In genomic region chr5:150358261-150359095, GRCh38 we compare ENCODE assay signal across 8 cellular contexts.
DNase-seq lines count a peak whose midpoint lies in the region; ATAC-seq and TF ChIP-seq lines count a peak whose summit lies in the region.

No MANE protein-coding gene starts in this region.

- peaks cover 48% of the 10 kb centered on the region for H3K4me1 Mint-ChIP-seq in stimulated activated naive CD8-positive, alpha-beta T cell treated with anti-CD3 and anti-CD28 coated beads, Interleukin-15, amount 100 ng/mL, for 72 hours

- H3K27ac ChIP-seq in WERI-Rb-1 (peak overlapping the region; percentile 90), caudate nucleus (ENCODE audit: low read depth, low read length) (no peak overlapping the region)

- no peaks in the 10 kb centered on the region for H3K27me3 Mint-ChIP-seq in stimulated activated naive CD8-positive, alpha-beta T cell treated with anti-CD3 and anti-CD28 coated beads, Interleukin-15, amount 100 ng/mL, for 72 hours

- H3K9me3 Mint-ChIP-seq in stimulated activated naive CD8-positive, alpha-beta T cell treated with anti-CD3 and anti-CD28 coated beads, Interleukin-15, amount 100 ng/mL, for 72 hours = no peaks in the 10 kb centered on the region

- peak overlapping the region; percentile 88 to 89 for H3K4me3 Mint-ChIP-seq in stimulated activated naive CD8-positive, alpha-beta T cell treated with anti-CD3 and anti-CD28 coated beads, Interleukin-15, amount 100 ng/mL, for 72 hours

- H3K9me3 ChIP-seq in WERI-Rb-1 (ENCODE audit: severe bottlenecking) = no peaks in the 10 kb centered on the region

- ATAC-seq in stimulated activated naive CD8-positive, alpha-beta T cell treated with anti-CD3 and anti-CD28 coated beads, Interleukin-15, amount 100 ng/mL, for 72 hours = no peak

- peaks cover 57% of the 10 kb centered on the region for H3K36me3 ChIP-seq in WERI-Rb-1

- H3K27ac Mint-ChIP-seq in stimulated activated naive CD8-positive, alpha-beta T cell treated with anti-CD3 and anti-CD28 coated beads, Interleukin-15, amount 100 ng/mL, for 72 hours = peak overlapping the region; percentile 83 to 92

- DNase-seq in activated CD4-positive, alpha-beta T cell treated with anti-CD3 and anti-CD28 coated beads for 48 hours = peak; percentile 21
- DNase-seq in activated CD4-positive, alpha-beta T cell treated with anti-CD3 and anti-CD28 coated beads, Interleukin-2, amount 50 U/mL, for 48 hours = no peak
- DNase-seq in WERI-Rb-1 = no peak
- DNase-seq in stimulated activated naive CD8-positive, alpha-beta T cell treated with anti-CD3 and anti-CD28 coated beads, Interleukin-15, amount 100 ng/mL, for 72 hours = no peak
- DNase-seq in stimulated activated CD4-positive, alpha-beta T cell treated with anti-CD3 and anti-CD28 coated beads, Interleukin-12 subunit alpha, Interleukin-12 subunit beta, amount 100 ng/mL, for 4 hours = no peak
- no peak for DNase-seq in DMS79 (lab: John Stamatoyannopoulos, UW)
- DNase-seq in caudate nucleus (lab: John Stamatoyannopoulos, UW) = no peak

- H3K4me3 ChIP-seq in WERI-Rb-1 (ENCODE audit: low read depth, low read length) (peak overlapping the region; percentile 87), iPS-11a (ENCODE audit: low read depth, low read length) (peak overlapping the region; percentile 77)

- H3K27me3 ChIP-seq in WERI-Rb-1 (ENCODE audit: insufficient read depth, low read depth, severe bottlenecking) = no peaks in the 10 kb centered on the region

- TF ChIP-seq CTCF in WERI-Rb-1 (IDR thresholded peaks at IDR 0.05; ENCODE audit: low read depth, low read length) = no peak
